Comparison of ENCODE assay signal across 16 cellular contexts in the genomic region with DNA sequence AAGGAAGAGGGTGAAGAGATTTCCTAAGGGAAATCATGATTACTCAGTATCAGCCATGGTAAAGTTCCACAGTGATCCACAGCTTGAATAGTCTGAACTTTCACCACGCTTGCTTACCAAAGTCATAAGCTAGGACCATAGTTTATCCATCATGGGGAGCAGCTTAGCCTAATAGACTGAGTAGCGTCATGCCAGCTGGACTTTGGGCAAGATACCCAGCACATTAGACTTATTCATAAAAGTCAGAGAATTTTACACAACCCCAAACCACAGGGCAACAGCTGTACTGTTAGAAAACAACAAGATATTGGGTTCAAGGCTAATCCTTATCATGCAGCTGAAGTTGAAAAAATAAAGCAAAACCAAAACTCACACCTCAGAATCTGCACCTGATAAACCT.
A peak's percentile ranks its signal among the peaks of the same experiment; 100 is the strongest.
DNase-seq lines count a peak whose midpoint lies in the region; ATAC-seq lines count a peak whose summit lies in the region.
"Had no signal": no experiment of that assay in that cellular context is flagged by ENCODE, and none has a peak within 500 bp of the region (broad histone marks: within the 10 kb centered on the region; RNA-seq: fewer than 3 reads in every experiment).

No MANE protein-coding gene starts in this region.

- DNase-seq in LHCN-M2 (ENCODE audit: low read depth) (peak; percentile 82), SJCRH30 (peak; percentile 38 to 68), myocyte (ENCODE audit: low read depth) (peak; percentile 56), NCI-H345 treated with DMSO at 0.1 percent for 48 hours (lab: John Stamatoyannopoulos, UW; ENCODE audit: unreplicated experiment) (no peak), cerebellum (ENCODE audit: low spot score) (no peak)
- DNase-seq: C1 segment of cervical spinal cord; Calu3; CD4-positive, alpha-beta memory T cell; COR-L47; DMS53; DMS79 treated with DMSO at 0.1 percent for 48 hours; GF-D8; H9 had no signal

- H3K4me1 ChIP-seq in SJCRH30: peaks cover 10% of the 10 kb centered on the region

- H3K36me3 ChIP-seq in SJCRH30: no peaks in the 10 kb centered on the region

- no peaks in the 10 kb centered on the region for H3K9me3 ChIP-seq in SJCRH30 (replicated peaks)

- no peaks in the 10 kb centered on the region for H3K27me3 ChIP-seq in SJCRH30

- H3K4me3 ChIP-seq in SJCRH30: no peak overlapping the region
- H3K4me3 ChIP-seq: GM23338 had no signal

- no peak for ATAC-seq in HG03095 (IDR thresholded peaks at IDR 0.05; ENCODE audit: unreplicated experiment)
- ATAC-seq: GM23338, HCT116 had no signal

- no peak overlapping the region for H3K27ac ChIP-seq in SJCRH30

Comparison
In these comparisons a context has a peak if more than half of its experiments do, and no peak if none do; other contexts are left out.
1. DNase-seq: peak in LHCN-M2 (single experiment), SJCRH30 (2 of 2) and myocyte (single experiment); none in NCI-H345 treated with DMSO at 0.1 percent for 48 hours (single experiment) and cerebellum (single experiment).